In genomic region chr7:54811925-54812264, GRCh38 we compare ENCODE assay signal across 15 cellular contexts. TPM values are rescaled to one million over a fixed set of nuclear protein-coding genes. Genes with fewer than 3 reads are reported as not detected.
DNase-seq lines count a peak whose midpoint lies in the region; ATAC-seq and TF ChIP-seq lines count a peak whose summit lies in the region.
"Had no signal": no experiment of that assay in that cellular context is flagged by ENCODE, and none has a peak within 500 bp of the region (broad histone marks: within the 10 kb centered on the region; RNA-seq: fewer than 3 reads in every experiment).

No MANE protein-coding gene starts in this region.

- no peaks in the 10 kb centered on the region for H3K27me3 ChIP-seq in brain microvascular endothelial cell (replicated peaks)
- H3K27me3 ChIP-seq: neutrophil had no signal

- ATAC-seq in left cardiac atrium (peak; percentile 23 to 43), GM18517 (IDR thresholded peaks at IDR 0.05; ENCODE audit: unreplicated experiment) (no peak)
- ATAC-seq: stimulated activated naive B cell treated with anti-CD40 and anti-IgM and Interleukin-4, amounts not matched to agents 10 μg/mL and 1 μg/mL and 100 μg/mL, for 72 hours; WTC11 had no signal

- H3K36me3 ChIP-seq in brain microvascular endothelial cell (replicated peaks): no peaks in the 10 kb centered on the region
- H3K36me3 ChIP-seq: neutrophil had no signal

- in situ Hi-C loops in brain microvascular endothelial cell (cut with HindIII; ENCODE audit: low pct_ligation_motif_present, low sequenced_read_pairs): no loop called here

- no peak overlapping the region for H3K4me3 ChIP-seq in brain microvascular endothelial cell (ENCODE audit: low read depth, low read length)
- no peak overlapping the region for H3K4me3 ChIP-seq in skeletal muscle cell (ENCODE audit: low read depth, low read length)

- intact Hi-C loops in left cardiac atrium (cut with DNase I): no loop called here

- peak; percentile 89 for DNase-seq in H4 (ENCODE audit: low spot score)
- DNase-seq in brain microvascular endothelial cell: peak; percentile 74
- DNase-seq in left cardiac atrium: no peak
- DNase-seq in skeletal muscle cell (ENCODE audit: low read depth): peak; percentile 76
- DNase-seq in activated T-cell treated with anti-CD3 and anti-CD28 coated beads for 4 hours: no peak
- no peak for DNase-seq in SK-N-DZ (ENCODE audit: low spot score)
- no peak for DNase-seq in NCI-H1417 (lab: John Stamatoyannopoulos, UW)
- DNase-seq: CD4-positive, alpha-beta T cell; MM.1S; NCI-H2227 treated with DMSO at 0.1 percent for 48 hours; stimulated activated CD4-positive, alpha-beta T cell treated with anti-CD3 and anti-CD28 coated beads, Interleukin-1b, Interleukin-23, amount 100 ng/mL, for 48 hours; stimulated activated naive B cell treated with anti-CD40 and anti-IgM and Interleukin-4, amounts not matched to agents 10 μg/mL and 1 μg/mL and 100 μg/mL, for 72 hours had no signal

- H3K27ac ChIP-seq in brain microvascular endothelial cell: peak overlapping the region; percentile 90
- H3K27ac ChIP-seq: neutrophil had no signal

- TF ChIP-seq CTCF in brain microvascular endothelial cell (IDR thresholded peaks at IDR 0.05; ENCODE audit: low read depth, low read length, missing control alignments): no peak

RNA-seq across cellular contexts. Expression of gene SEC61G, which starts 52.9 kb away (rescaled TPM):
- 1,536 and 1,603 TPM in 2 replicates for total RNA-seq in H4 (2014; rRNA removed; shearing (Covaris generic))
- total RNA-seq in left cardiac atrium: 100 to 1,000 TPM; 105 to 142 TPM
- 1,861 and 2,150 TPM in 2 replicates for polyA plus RNA-seq in SK-N-DZ (2014; cell fraction: cytosol; rRNA removed)
- polyA plus RNA-seq in SK-N-DZ (2014; cell fraction: nucleus; rRNA removed): 992 and 1,718 TPM in 2 replicates

Comparison
In these comparisons a context has a peak if more than half of its experiments do, and no peak if none do; other contexts are left out.
1. DNase-seq: peak in H4 (single experiment), brain microvascular endothelial cell (single experiment) and skeletal muscle cell (single experiment); none in left cardiac atrium (single experiment), activated T-cell treated with anti-CD3 and anti-CD28 coated beads for 4 hours (single experiment), SK-N-DZ (single experiment) and NCI-H1417 (0 of 3).
2. RNA of gene SEC61G, which starts 52.9 kb away (total RNA-seq): 1,536 to 1,603 TPM in H4; 105 to 142 TPM in left cardiac atrium; every median in the first group is over 10 times any median in the second.